ENCODE assay signal across 25 cellular contexts in the genomic region with DNA sequence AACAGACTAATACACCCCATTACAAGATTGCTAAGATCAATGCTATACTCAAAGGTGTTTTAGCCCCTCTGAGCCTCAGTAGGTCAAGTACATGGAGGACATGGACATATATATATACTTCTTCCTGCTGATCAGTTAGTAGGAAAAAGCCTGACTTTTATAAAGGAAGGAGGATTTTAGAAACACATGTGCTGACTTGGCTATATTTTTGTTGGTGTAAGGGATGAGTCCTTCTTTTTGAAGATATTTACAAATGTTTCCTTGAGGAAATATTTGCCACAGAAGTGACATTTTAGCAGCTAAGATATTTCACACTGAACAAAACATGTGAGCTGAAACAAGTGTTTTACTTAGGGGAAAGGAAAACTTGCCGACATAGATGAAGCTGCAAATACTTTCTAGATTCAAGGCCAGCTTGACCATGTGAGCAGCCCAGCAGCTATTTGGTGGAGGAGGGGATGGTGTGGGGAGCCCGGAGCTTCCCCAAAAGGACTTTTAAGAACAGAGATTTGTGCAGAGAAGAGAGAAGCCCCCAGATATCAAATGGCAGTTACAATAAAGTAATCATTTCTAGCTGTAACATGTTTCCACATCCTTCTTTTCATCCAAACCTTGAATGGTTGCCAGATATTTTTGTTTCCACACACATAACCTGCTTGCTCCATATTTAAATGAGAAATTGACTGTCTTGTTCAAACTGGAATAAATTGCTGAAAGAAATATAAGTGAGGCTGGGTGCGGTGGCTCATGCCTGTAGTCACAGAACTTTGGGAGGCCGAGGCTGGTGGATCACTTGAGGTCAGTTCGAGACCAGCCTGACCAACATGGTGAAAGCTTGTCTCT.
DNase-seq lines count a peak whose midpoint lies in the region; ATAC-seq, FAIRE-seq and TF ChIP-seq lines count a peak whose summit lies in the region.
"Had no signal": no experiment of that assay in that cellular context is flagged by ENCODE, and none has a peak within 500 bp of the region (broad histone marks: within the 10 kb centered on the region; RNA-seq: fewer than 3 reads in every experiment).

No MANE protein-coding gene starts in this region.

- H3K4me1 ChIP-seq in HepG2 (ENCODE audit: insufficient read depth, low read length) (peaks cover 13% of the 10 kb centered on the region), right lobe of liver (peaks cover 0 to 4% (median 0%) of the 10 kb centered on the region in 4 donors), H1 (replicated peaks in 1 of 4; ENCODE audit: control insufficient read depth in 3 of 4, insufficient read depth in 4 of 4, low read length in 3 of 4) (no peaks in the 10 kb centered on the region), breast epithelium (no peaks in the 10 kb centered on the region)

- H3K14ac ChIP-seq in H1 (ENCODE audit: insufficient read length): no peak overlapping the region

- no peak for TF ChIP-seq POLR2A in HepG2 (IDR thresholded peaks at IDR 0.05; ENCODE audit: insufficient read depth in 1 of 2, low read depth in 2 of 2, low read length in 2 of 2)
- no peak for TF ChIP-seq POLR2A in right lobe of liver (IDR thresholded peaks at IDR 0.05)
- TF ChIP-seq POLR2A in H1 (IDR thresholded peaks at IDR 0.05; ENCODE audit: control extremely low read depth in 1 of 2, low read depth in 2 of 2, low read length in 2 of 2): no peak
- no peak for TF ChIP-seq POLR2A in breast epithelium (IDR thresholded peaks at IDR 0.05)

- POLR2A ChIA-PET in HepG2 (lab: Yijun Ruan, JAX) (no interaction called here), H1 (lab: Charles Lee; ENCODE audit: partially characterized antibody) (no interaction called here)

- H2BK12ac ChIP-seq in H1 (ENCODE audit: low read depth, low read length): no peak overlapping the region

- H4K5ac ChIP-seq in H1 (ENCODE audit: insufficient read length, low read depth, low read length): no peak overlapping the region

- H3K4me2 ChIP-seq in HepG2 (ENCODE audit: low read depth, low read length) (no peak overlapping the region), H1 (ENCODE audit: insufficient read depth in 1 of 2, low read depth in 2 of 2, low read length in 2 of 2) (no peak overlapping the region)

- DNase-seq in HepG2 (ENCODE audit: low spot score) (no peak), right lobe of liver (no peak), H1 (ENCODE audit: low read depth in 1 of 2, low spot score in 2 of 2) (no peak), nephron progenitor cell (no peak), breast epithelium (ENCODE audit: low spot score in 2 of 2) (no peak)
- DNase-seq: AML-193; CD4-positive, alpha-beta T cell; DMS 273 treated with DMSO at 0.1 percent for 48 hours; DMS79 treated with DMSO at 0.1 percent for 48 hours; GF-D8; KBM-7; NCI-H1417 treated with DMSO at 0.1 percent for 48 hours; NCI-H1694 treated with DMSO at 0.1 percent for 48 hours; NCI-H2081 treated with DMSO at 0.1 percent for 48 hours; NCI-H2171; NCI-H226; NCI-H510A; SIG-M5 had no signal

- TF ChIP-seq CTCF in HepG2 (CRISPR knock-in tag; IDR thresholded peaks at IDR 0.05) (no peak), right lobe of liver (IDR thresholded peaks at IDR 0.05) (no peak), H1 (IDR thresholded peaks at IDR 0.05; ENCODE audit: control extremely low read depth in 1 of 3, insufficient read depth in 1 of 3, low read depth in 1 of 3, low read length in 3 of 3) (no peak), nephron progenitor cell (IDR thresholded peaks at IDR 0.05) (no peak), breast epithelium (IDR thresholded peaks at IDR 0.05) (no peak)

- intact Hi-C loops in HepG2 (cut with micrococcal nuclease; ENCODE audit: unreplicated experiment) (no loop called here), right lobe of liver (cut with DNase I) (no loop called here), breast epithelium (cut with DNase I; ENCODE audit: low total_unique reads) (no loop called here)

- peaks cover 3% of the 10 kb centered on the region for H3K27me3 Mint-ChIP-seq in nephron progenitor cell (ENCODE audit: low read depth, poor library complexity)

- H3K23me2 ChIP-seq in H1 (ENCODE audit: low read depth, low read length): no peaks in the 10 kb centered on the region

- no peak overlapping the region for H3K27ac ChIP-seq in HepG2 (ENCODE audit: extremely low read length, insufficient read depth, low read length)
- H3K27ac ChIP-seq in right lobe of liver: no peak overlapping the region
- no peak overlapping the region for H3K27ac ChIP-seq in H1 (ENCODE audit: low read depth, low read length)
- no peak overlapping the region for H3K27ac ChIP-seq in breast epithelium
- H3K27ac ChIP-seq: BLaER1 treated with 17β-estradiol and CSF1 and Interleukin-3, amounts not matched to agents 10 nM and 100 nM; SK-N-MC had no signal

- in situ Hi-C loops in HepG2 (cut with HindIII; ENCODE audit: extremely low pct_ligation_motif_present, low pct_unique_long_range_greater_than_20kb): no loop called here

- no peaks in the 10 kb centered on the region for H3K79me1 ChIP-seq in H1 (ENCODE audit: low read depth, low read length)

- no peak overlapping the region for H4K8ac ChIP-seq in H1 (ENCODE audit: extremely low read depth, insufficient read depth, low read length)

- no peaks in the 10 kb centered on the region for H3K36me3 ChIP-seq in HepG2 (replicated peaks in 1 of 2; ENCODE audit: control insufficient read depth in 1 of 2, insufficient read depth in 2 of 2, low read length in 2 of 2)
- H3K36me3 ChIP-seq in right lobe of liver: no peaks in the 10 kb centered on the region
- H3K36me3 ChIP-seq in H1 (ENCODE audit: control insufficient read depth in 2 of 4, insufficient read depth in 4 of 4, low read length in 3 of 4): no peaks in the 10 kb centered on the region
- H3K36me3 ChIP-seq in breast epithelium: no peaks in the 10 kb centered on the region
- H3K36me3 ChIP-seq: BLaER1 treated with 17β-estradiol and CSF1 and Interleukin-3, amounts not matched to agents 10 nM and 100 nM had no signal

- CTCF ChIA-PET in HepG2 (lab: Yijun Ruan, JAX; ENCODE audit: low intra/inter-chr PET ratio, low total read pairs) (no interaction called here), H1 (lab: Charles Lee; ENCODE audit: partially characterized antibody) (no interaction called here)

- no peak overlapping the region for H3K27ac Mint-ChIP-seq in nephron progenitor cell
- H3K27ac Mint-ChIP-seq: CD4-positive, alpha-beta T cell had no signal

- H3K9me3 Mint-ChIP-seq in nephron progenitor cell: peaks cover 11% of the 10 kb centered on the region

- H2AFZ ChIP-seq in HepG2 (ENCODE audit: low read length): no peak overlapping the region
- H2AFZ ChIP-seq in H1 (ENCODE audit: low read length): no peak overlapping the region

- H3K23ac ChIP-seq in H1 (ENCODE audit: insufficient read length): no peak overlapping the region

- H3K79me2 ChIP-seq in HepG2 (ENCODE audit: insufficient read depth, low read length) (no peaks in the 10 kb centered on the region), H1 (ENCODE audit: control insufficient read depth in 1 of 2, insufficient read depth in 2 of 2, low read length in 2 of 2) (no peaks in the 10 kb centered on the region)

- no peak overlapping the region for H3K18ac ChIP-seq in H1 (ENCODE audit: extremely low read depth, low read length)

- H2AK5ac ChIP-seq in H1 (ENCODE audit: low read depth, low read length): no peak overlapping the region

- no peak overlapping the region for H2BK20ac ChIP-seq in H1 (ENCODE audit: low read length)

- H3K4ac ChIP-seq in H1 (replicated peaks; ENCODE audit: insufficient read length, low read depth, low read length): no peak overlapping the region

- 81% methylated on average over 5 of the region's 5 CpGs for WGBS in HepG2 (ENCODE audit: low lambda C conversion rate)
- 67% methylated on average over 5 of the region's 5 CpGs for WGBS in right lobe of liver (ENCODE audit: insufficient coverage, low coverage, low lambda C conversion rate, missing lambda C conversion rate)
- 89% methylated on average over 5 of the region's 5 CpGs; no CpG with 5 or more reads in 1 of the 2 experiments for WGBS in H1 (ENCODE audit: extremely low coverage in 1 of 2, insufficient coverage in 1 of 2, insufficient read length in 1 of 2, insufficient replicate concordance in 2 of 2, low coverage in 1 of 2, low lambda C conversion rate in 2 of 2, missing lambda C conversion rate in 1 of 2), 2 experiments

- no peak overlapping the region for H3K56ac ChIP-seq in H1 (replicated peaks; ENCODE audit: insufficient read length, low read depth, low read length)

- peaks cover 41% of the 10 kb centered on the region for H3K36me3 Mint-ChIP-seq in nephron progenitor cell (ENCODE audit: low read depth)

- peak overlapping the region; percentile 45 for H3K4me3 Mint-ChIP-seq in nephron progenitor cell
- H3K4me3 Mint-ChIP-seq: CD4-positive, alpha-beta T cell had no signal

- TF ChIP-seq RAD21 in HepG2 (CRISPR knock-in tag; IDR thresholded peaks at IDR 0.05): no peak
- no peak for TF ChIP-seq RAD21 in H1 (IDR thresholded peaks at IDR 0.05 in 1 of 2, conservative IDR thresholded peaks at IDR 0.05 in 1 of 2; ENCODE audit: low read depth in 2 of 2, low read length in 2 of 2)

- H3K9me3 ChIP-seq in HepG2 (ENCODE audit: low read length): no peaks in the 10 kb centered on the region
- H3K9me3 ChIP-seq in right lobe of liver: no peaks in the 10 kb centered on the region
- no peaks in the 10 kb centered on the region for H3K9me3 ChIP-seq in H1 (ENCODE audit: insufficient read depth in 2 of 2, low read depth in 1 of 2, low read length in 1 of 2)
- no peaks in the 10 kb centered on the region for H3K9me3 ChIP-seq in breast epithelium

- H4K91ac ChIP-seq in H1 (replicated peaks; ENCODE audit: insufficient read length, low read length): no peak overlapping the region

- H3K9ac ChIP-seq in HepG2 (ENCODE audit: insufficient read depth, low read depth, low read length) (no peak overlapping the region), H1 (replicated peaks in 1 of 4; ENCODE audit: extremely low read depth in 1 of 4, low read depth in 3 of 4, low read length in 3 of 4) (no peak overlapping the region)
- H3K9ac ChIP-seq: BLaER1 treated with 17β-estradiol and CSF1 and Interleukin-3, amounts not matched to agents 10 nM and 100 nM had no signal

- ATAC-seq in HepG2: no peak
- no peak for ATAC-seq in right lobe of liver
- ATAC-seq in GM19467 (IDR thresholded peaks at IDR 0.05; ENCODE audit: unreplicated experiment): no peak
- ATAC-seq in HG02759 (IDR thresholded peaks at IDR 0.05; ENCODE audit: unreplicated experiment): no peak

- TF ChIP-seq EP300 in HepG2 (IDR thresholded peaks at IDR 0.05; ENCODE audit: low read depth in 2 of 2, low read length in 2 of 2) (no peak), HepG2 (CRISPR knock-in tag; IDR thresholded peaks at IDR 0.05; ENCODE audit: borderline replicate concordance) (no peak), H1 (IDR thresholded peaks at IDR 0.05; ENCODE audit: borderline replicate concordance in 1 of 2, low read depth in 2 of 2, low read length in 2 of 2) (no peak)

- no peak overlapping the region for H2BK120ac ChIP-seq in H1 (replicated peaks; ENCODE audit: low read depth, low read length)

- H4K20me1 ChIP-seq in HepG2 (ENCODE audit: insufficient read depth, low read length) (no peaks in the 10 kb centered on the region), H1 (replicated peaks in 1 of 2; ENCODE audit: control insufficient read depth in 1 of 2, insufficient read depth in 2 of 2, low read length in 2 of 2) (no peaks in the 10 kb centered on the region)
- H4K20me1 ChIP-seq: BLaER1 treated with 17β-estradiol and CSF1 and Interleukin-3, amounts not matched to agents 10 nM and 100 nM had no signal

- no peak for FAIRE-seq in HepG2 (lab: Jason Lieb, UNC)
- FAIRE-seq in H1 (lab: Jason Lieb, UNC): no peak
- FAIRE-seq: GM12891, H54, RCC 7860 had no signal

- BruUV-seq in HepG2 (replicated peaks; lab: Mats Ljungman, UMichigan): no TSS peak

- H2BK15ac ChIP-seq in H1 (ENCODE audit: low read length): no peak overlapping the region

- H3K4me3 ChIP-seq in HepG2 (replicated peaks in 1 of 3; ENCODE audit: insufficient read depth in 1 of 3, low read depth in 2 of 3, low read length in 3 of 3): no peak overlapping the region
- no peak overlapping the region for H3K4me3 ChIP-seq in right lobe of liver
- no peak overlapping the region for H3K4me3 ChIP-seq in H1 (ENCODE audit: extremely low read depth in 1 of 4, insufficient read depth in 2 of 4, low read depth in 3 of 4, low read length in 4 of 4)
- H3K4me3 ChIP-seq in breast epithelium: no peak overlapping the region
- H3K4me3 ChIP-seq: BLaER1 treated with 17β-estradiol and CSF1 and Interleukin-3, amounts not matched to agents 10 nM and 100 nM; SK-N-MC had no signal

- H3K4me1 Mint-ChIP-seq in nephron progenitor cell: peaks cover 29% of the 10 kb centered on the region

- H3K27me3 ChIP-seq in HepG2 (ENCODE audit: control insufficient read depth in 1 of 2, insufficient read depth in 2 of 2, low read length in 2 of 2) (no peaks in the 10 kb centered on the region), right lobe of liver (no peaks in the 10 kb centered on the region), H1 (replicated peaks in 1 of 4; ENCODE audit: control insufficient read depth in 3 of 4, extremely low read depth in 1 of 4, insufficient read depth in 3 of 4, low read length in 3 of 4) (no peaks in the 10 kb centered on the region; a peak in 1 of 7 replicates), breast epithelium (no peaks in the 10 kb centered on the region)
- H3K27me3 ChIP-seq: BLaER1 treated with 17β-estradiol and CSF1 and Interleukin-3, amounts not matched to agents 10 nM and 100 nM had no signal

- H2BK5ac ChIP-seq in H1 (ENCODE audit: low read depth, low read length): no peak overlapping the region
